Comparison of ENCODE assay signal across 8 cellular contexts in genomic region chr2:106269591-106270291, GRCh38.
A peak's percentile ranks its signal among the peaks of the same experiment; 100 is the strongest.
DNase-seq lines count a peak whose midpoint lies in the region; ATAC-seq and TF ChIP-seq lines count a peak whose summit lies in the region.

No MANE protein-coding gene starts in this region.

- no peaks in the 10 kb centered on the region for H3K9me3 ChIP-seq in uterus

- intact Hi-C loops in uterus (cut with DNase I; ENCODE audit: low total_unique reads): loop anchor here (5.0 kb wide), 1 partner anchor 352 kb away; no protein-coding TSS in a partner anchor

- peak overlapping the region; percentile 11 to 13 for H3K4me3 ChIP-seq in uterus

- peak in 21 of 34 experiments; percentile 4 to 49 (median 16) for DNase-seq in T-cell
- DNase-seq in dermis blood vessel endothelial cell: peak; percentile 31
- peak in 6 of 10 donors; percentile 15 to 37 (median 26) for DNase-seq in naive thymus-derived CD8-positive, alpha-beta T cell
- no peak for DNase-seq in uterus
- no peak for DNase-seq in occipital lobe (lab: John Stamatoyannopoulos, UW)
- DNase-seq in hippocampal formation (lab: John Stamatoyannopoulos, UW): no peak

- no peaks in the 10 kb centered on the region for H3K36me3 ChIP-seq in uterus

- no peak overlapping the region for H3K27ac ChIP-seq in uterus

- no peak overlapping the region for H3K27ac Mint-ChIP-seq in T-cell
- peak overlapping the region in 5 of 10 donors; percentile 1 to 64 (median 33) for H3K27ac Mint-ChIP-seq in naive thymus-derived CD8-positive, alpha-beta T cell

- POLR2A ChIA-PET in T-cell (lab: Charles Lee): no interaction called here
- POLR2A ChIA-PET in naive thymus-derived CD8-positive, alpha-beta T cell (lab: Charles Lee): interaction anchor here (0.9 kb wide), 1 partner anchor 109 kb away, joined by 4 read pairs; no protein-coding TSS in a partner anchor

- H3K4me1 ChIP-seq in uterus: no peaks in the 10 kb centered on the region

- H3K9me3 Mint-ChIP-seq in T-cell: no peaks in the 10 kb centered on the region
- H3K9me3 Mint-ChIP-seq in naive thymus-derived CD8-positive, alpha-beta T cell: peaks cover 0 to 5% (median 0%) of the 10 kb centered on the region in 9 donors

- H3K27me3 Mint-ChIP-seq in T-cell: peaks cover 14 to 41% of the 10 kb centered on the region in 2 donors
- peaks cover 5 to 35% (median 23%) of the 10 kb centered on the region in 5 donors for H3K27me3 Mint-ChIP-seq in naive thymus-derived CD8-positive, alpha-beta T cell

- peak; percentile 55 for ATAC-seq in GM18870 (IDR thresholded peaks at IDR 0.05; ENCODE audit: unreplicated experiment)
- peak; percentile 89 for ATAC-seq in HG03571 (IDR thresholded peaks at IDR 0.05; ENCODE audit: unreplicated experiment)
- peak; percentile 56 to 87 (median 66) for ATAC-seq in T-cell (replicated peaks in 1 of 4)
- ATAC-seq in naive thymus-derived CD8-positive, alpha-beta T cell: peak; percentile 62 to 72

- H3K4me1 Mint-ChIP-seq in T-cell: peaks cover 12 to 28% (median 26%) of the 10 kb centered on the region in 3 donors
- H3K4me1 Mint-ChIP-seq in naive thymus-derived CD8-positive, alpha-beta T cell: peaks cover 12 to 30% (median 25%) of the 10 kb centered on the region in 4 donors

- H3K27me3 ChIP-seq in uterus: no peaks in the 10 kb centered on the region

- CTCF ChIA-PET in T-cell (lab: Charles Lee): interaction anchor here in 1 of 2 donors (0.7 kb wide), 1 partner anchor 12 kb away, joined by 9 read pairs; no protein-coding TSS in a partner anchor

- TF ChIP-seq CTCF in uterus (IDR thresholded peaks at IDR 0.05): no peak

- no peak for TF ChIP-seq POLR2A in uterus (IDR thresholded peaks at IDR 0.05)

- no peaks in the 10 kb centered on the region for H3K36me3 Mint-ChIP-seq in T-cell
- peaks cover 0 to 3% (median 0%) of the 10 kb centered on the region in 3 donors for H3K36me3 Mint-ChIP-seq in naive thymus-derived CD8-positive, alpha-beta T cell

- H3K4me3 Mint-ChIP-seq in T-cell: peak overlapping the region; percentile 83 to 91 (median 89)
- peak overlapping the region; percentile 77 to 94 (median 88) for H3K4me3 Mint-ChIP-seq in naive thymus-derived CD8-positive, alpha-beta T cell

Comparison
In these comparisons a context has a peak if more than half of its experiments do, and no peak if none do; other contexts are left out.
1. DNase-seq: peak in T-cell (21 of 34), dermis blood vessel endothelial cell (single experiment) and naive thymus-derived CD8-positive, alpha-beta T cell (6 of 10); none in uterus (0 of 2), occipital lobe (single experiment) and hippocampal formation (0 of 2).
2. Peak in every context shown above with its lines, with median percentiles within 50 percentile points of each other: ATAC-seq.